32 cellular contexts compared by ENCODE assay signal in genomic region chr22:29190915-29191314, GRCh38. TPM values are rescaled to one million over a fixed set of nuclear protein-coding genes. Genes with fewer than 3 reads are reported as not detected.
"Had no signal": no experiment of that assay in that cellular context is flagged by ENCODE, and none has a peak within 500 bp of the region (broad histone marks: within the 10 kb centered on the region; RNA-seq: fewer than 3 reads in every experiment).

No MANE protein-coding gene starts in this region.

- H3K4me3 ChIP-seq: esophagus squamous epithelium, gastroesophageal sphincter, ovary, right lobe of liver, skin epidermis, thoracic aorta, vagina had no signal

- H3K36me3 ChIP-seq: esophagus squamous epithelium, gastroesophageal sphincter, neutrophil, ovary, right lobe of liver, thoracic aorta, vagina, WERI-Rb-1 had no signal

- H3K27ac ChIP-seq: epithelial cell of prostate, esophagus squamous epithelium, gastroesophageal sphincter, neutrophil, ovary, right lobe of liver, skin epidermis, thoracic aorta, vagina, WERI-Rb-1 had no signal

- FAIRE-seq: colon, keratinocyte had no signal

- H3K27me3 ChIP-seq: neutrophil, ovary, right lobe of liver, vagina had no signal

- DNase-seq: activated CD4-positive, alpha-beta T cell treated with anti-CD3 and anti-CD28 coated beads for 48 hours; activated CD4-positive, alpha-beta T cell treated with anti-CD3 and anti-CD28 coated beads, Interleukin-2, amount 50 U/mL, for 48 hours; activated CD8-positive, alpha-beta memory T cell treated with anti-CD3 and anti-CD28 coated beads for 24 hours; activated effector memory CD4-positive, alpha-beta T cell treated with anti-CD3 and anti-CD28 coated beads, Interleukin-2, amount 50 U/mL, for 16 hours; activated naive CD4-positive, alpha-beta T cell treated with anti-CD3 and anti-CD28 coated beads for 36 hours; activated naive CD8-positive, alpha-beta T cell treated with anti-CD3 and anti-CD28 coated beads, Interleukin-2, amount 10 ng/mL, durations not matched to agents 7 days and 5 days; amniotic stem cell; central memory CD4-positive, alpha-beta T cell; dermis blood vessel endothelial cell; effector CD4-positive, alpha-beta T cell; esophagus squamous epithelium; hippocampal formation; left colon; mammary epithelial cell; naive B cell; nephron progenitor cell; ovary; stimulated activated CD4-positive, alpha-beta T cell treated with anti-CD3 and anti-CD28 coated beads, Interleukin-12 subunit alpha, Interleukin-12 subunit beta, amount 100 ng/mL, for 4 hours; stimulated activated CD4-positive, alpha-beta T cell treated with anti-CD3 and anti-CD28 coated beads, Interleukin-4, amount 100 ng/mL, for 24 hours; T-helper 17 cell; T1000; WERI-Rb-1 had no signal

- H3K9me3 ChIP-seq: neutrophil, ovary, right lobe of liver, thoracic aorta, vagina had no signal

- H3K4me1 ChIP-seq: esophagus squamous epithelium, gastroesophageal sphincter, right lobe of liver, vagina had no signal

RNA-seq across cellular contexts. Expression of gene EMID1, which starts 14.8 kb away (rescaled TPM):
- total RNA-seq: activated naive CD4-positive, alpha-beta T cell treated with anti-CD3 and anti-CD28 coated beads for 36 hours; activated naive CD8-positive, alpha-beta T cell treated with anti-CD3 and anti-CD28 coated beads, Interleukin-2, amount 10 ng/mL, durations not matched to agents 7 days and 5 days; activated T-helper 1 cell treated with anti-CD3 and anti-CD28 coated beads, Interleukin-12 subunit alpha, Interleukin-12 subunit beta, Interleukin-2, Interleukin-4 antibody, amounts not matched to agents 30 ng/mL and 10 ng/mL and 1 ng/mL, durations not matched to agents 14 hours and 24 hours and 36 hours; T-helper 17 cell had no signal
- polyA plus RNA-seq: keratinocyte, mammary epithelial cell had no signal
